18 cellular contexts compared by ENCODE assay signal in genomic region chr6:42295181-42295580, GRCh38.
A peak's percentile ranks its signal among the peaks of the same experiment; 100 is the strongest.
DNase-seq lines count a peak whose midpoint lies in the region; ATAC-seq lines count a peak whose summit lies in the region.
"Had no signal": no experiment of that assay in that cellular context is flagged by ENCODE, and none has a peak within 500 bp of the region (broad histone marks: within the 10 kb centered on the region; RNA-seq: fewer than 3 reads in every experiment).

No MANE protein-coding gene starts in this region.

- no peaks in the 10 kb centered on the region for H3K27me3 Mint-ChIP-seq in CD4-positive, CD25-positive, alpha-beta regulatory T cell
- no peaks in the 10 kb centered on the region for H3K27me3 Mint-ChIP-seq in activated T-helper 17 cell treated with anti-CD3 and anti-CD28 coated beads, Interleukin-2, amount 50 U/mL, for 72 hours
- H3K27me3 Mint-ChIP-seq: activated naive CD4-positive, alpha-beta T cell treated with anti-CD3 and anti-CD28 coated beads, Interleukin-2, amount 10 ng/mL, durations not matched to agents 7 days and 5 days; stimulated activated memory B cell treated with anti-CD40 and anti-IgM and Interleukin-4, amounts not matched to agents 10 μg/mL and 1 μg/mL and 100 μg/mL, for 72 hours had no signal

- H3K27me3 ChIP-seq in CD4-positive, CD25-positive, alpha-beta regulatory T cell (ENCODE audit: control insufficient read depth, insufficient read depth, low read length), result no peaks in the 10 kb centered on the region
- H3K27me3 ChIP-seq in muscle layer of duodenum (ENCODE audit: low read depth, low read length) (no peaks in the 10 kb centered on the region), SJCRH30 (no peaks in the 10 kb centered on the region)
- H3K27me3 ChIP-seq: colonic mucosa, neutrophil had no signal

- H3K36me3 Mint-ChIP-seq in CD4-positive, CD25-positive, alpha-beta regulatory T cell, result peaks cover 40% of the 10 kb centered on the region
- peaks cover 27% of the 10 kb centered on the region for H3K36me3 Mint-ChIP-seq in activated T-helper 17 cell treated with anti-CD3 and anti-CD28 coated beads, Interleukin-2, amount 50 U/mL, for 72 hours (ENCODE audit: low read depth)

- peak overlapping the region in 2 of 3 donors; percentile 13 to 15 for H3K27ac Mint-ChIP-seq in CD4-positive, CD25-positive, alpha-beta regulatory T cell
- peak overlapping the region; percentile 4 for H3K27ac Mint-ChIP-seq in activated T-helper 17 cell treated with anti-CD3 and anti-CD28 coated beads, Interleukin-2, amount 50 U/mL, for 72 hours
- H3K27ac Mint-ChIP-seq: activated naive CD4-positive, alpha-beta T cell treated with anti-CD3 and anti-CD28 coated beads, Interleukin-2, amount 10 ng/mL, durations not matched to agents 7 days and 5 days; stimulated activated memory B cell treated with anti-CD40 and anti-IgM and Interleukin-4, amounts not matched to agents 10 μg/mL and 1 μg/mL and 100 μg/mL, for 72 hours had no signal

- ATAC-seq in CD4-positive, CD25-positive, alpha-beta regulatory T cell (ENCODE audit: low read depth in 2 of 2), result no peak
- ATAC-seq in activated T-helper 17 cell treated with anti-CD3 and anti-CD28 coated beads, Interleukin-2, amount 50 U/mL, for 72 hours (replicated peaks), result no peak
- ATAC-seq: stimulated activated memory B cell treated with anti-CD40 and anti-IgM and Interleukin-4, amounts not matched to agents 10 μg/mL and 1 μg/mL and 100 μg/mL, for 72 hours had no signal

- H3K4me3 Mint-ChIP-seq in CD4-positive, CD25-positive, alpha-beta regulatory T cell, result no peak overlapping the region
- no peak overlapping the region for H3K4me3 Mint-ChIP-seq in activated T-helper 17 cell treated with anti-CD3 and anti-CD28 coated beads, Interleukin-2, amount 50 U/mL, for 72 hours
- H3K4me3 Mint-ChIP-seq: activated naive CD4-positive, alpha-beta T cell treated with anti-CD3 and anti-CD28 coated beads, Interleukin-2, amount 10 ng/mL, durations not matched to agents 7 days and 5 days; stimulated activated memory B cell treated with anti-CD40 and anti-IgM and Interleukin-4, amounts not matched to agents 10 μg/mL and 1 μg/mL and 100 μg/mL, for 72 hours had no signal

- H3K4me3 ChIP-seq in CD4-positive, CD25-positive, alpha-beta regulatory T cell (ENCODE audit: low read depth, low read length), result no peak overlapping the region
- H3K4me3 ChIP-seq in muscle layer of duodenum (ENCODE audit: low read depth in 1 of 2, low read length in 2 of 2) (no peak overlapping the region), SJCRH30 (no peak overlapping the region)
- H3K4me3 ChIP-seq: colonic mucosa, thoracic aorta had no signal

- no peak for DNase-seq in CD4-positive, CD25-positive, alpha-beta regulatory T cell
- DNase-seq in ELR (ENCODE audit: low read depth) (peak; percentile 35), NCI-H1105 (lab: John Stamatoyannopoulos, UW) (no peak), SJCRH30 (no peak), NCI-H1694 treated with DMSO at 0.1 percent for 48 hours (lab: John Stamatoyannopoulos, UW) (no peak)
- DNase-seq: activated CD4-positive, alpha-beta T cell treated with anti-CD3 and anti-CD28 coated beads for 4 hours; activated naive CD4-positive, alpha-beta T cell treated with anti-CD3 and anti-CD28 coated beads, Interleukin-2, amount 10 ng/mL, durations not matched to agents 7 days and 5 days; colonic mucosa; DMS79 treated with DMSO at 0.1 percent for 48 hours; left cardiac atrium; NCI-H1048; NCI-H2107; NCI-H510A treated with DMSO at 0.1 percent for 48 hours had no signal

- H3K4me1 ChIP-seq in CD4-positive, CD25-positive, alpha-beta regulatory T cell (ENCODE audit: control insufficient read depth, insufficient read depth, low read length, poor library complexity, severe bottlenecking), result peaks cover 28% of the 10 kb centered on the region
- H3K4me1 ChIP-seq in muscle layer of duodenum (ENCODE audit: control insufficient read depth in 1 of 2, insufficient read depth in 2 of 2, low read length in 2 of 2) (peaks cover 3 to 6% of the 10 kb centered on the region in 2 donors), SJCRH30 (no peaks in the 10 kb centered on the region)
- H3K4me1 ChIP-seq: colonic mucosa had no signal

- H3K27ac ChIP-seq in CD4-positive, CD25-positive, alpha-beta regulatory T cell (ENCODE audit: insufficient read depth, low read length, poor library complexity, severe bottlenecking), result no peak overlapping the region
- H3K27ac ChIP-seq in muscle layer of duodenum (ENCODE audit: low read length) (peak overlapping the region; percentile 8), SJCRH30 (no peak overlapping the region)
- H3K27ac ChIP-seq: colonic mucosa, neutrophil, thoracic aorta had no signal

- H3K36me3 ChIP-seq in CD4-positive, CD25-positive, alpha-beta regulatory T cell (ENCODE audit: control insufficient read depth, insufficient read depth, low read length), result peaks cover 20% of the 10 kb centered on the region
- H3K36me3 ChIP-seq in muscle layer of duodenum (ENCODE audit: control insufficient read depth in 1 of 2, insufficient read depth in 2 of 2, low read length in 2 of 2) (peaks cover 11 to 19% of the 10 kb centered on the region in 2 donors), SJCRH30 (no peaks in the 10 kb centered on the region)
- H3K36me3 ChIP-seq: colonic mucosa, thoracic aorta had no signal

- no peaks in the 10 kb centered on the region for H3K9me3 ChIP-seq in CD4-positive, CD25-positive, alpha-beta regulatory T cell (ENCODE audit: control insufficient read depth in 2 of 2, low read length in 2 of 2)
- H3K9me3 ChIP-seq in muscle layer of duodenum (ENCODE audit: control insufficient read depth in 1 of 2, low read length in 2 of 2), result no peaks in the 10 kb centered on the region
- H3K9me3 ChIP-seq in SJCRH30 (replicated peaks), result no peaks in the 10 kb centered on the region
- H3K9me3 ChIP-seq: colonic mucosa, neutrophil, thoracic aorta had no signal

- no peaks in the 10 kb centered on the region for H3K9me3 Mint-ChIP-seq in CD4-positive, CD25-positive, alpha-beta regulatory T cell
- H3K9me3 Mint-ChIP-seq in activated T-helper 17 cell treated with anti-CD3 and anti-CD28 coated beads, Interleukin-2, amount 50 U/mL, for 72 hours, result no peaks in the 10 kb centered on the region
- H3K9me3 Mint-ChIP-seq: stimulated activated memory B cell treated with anti-CD40 and anti-IgM and Interleukin-4, amounts not matched to agents 10 μg/mL and 1 μg/mL and 100 μg/mL, for 72 hours had no signal

- H3K4me1 Mint-ChIP-seq in CD4-positive, CD25-positive, alpha-beta regulatory T cell, result peaks cover 11 to 59% (median 39%) of the 10 kb centered on the region in 4 donors
- H3K4me1 Mint-ChIP-seq in activated T-helper 17 cell treated with anti-CD3 and anti-CD28 coated beads, Interleukin-2, amount 50 U/mL, for 72 hours, result peaks cover 23% of the 10 kb centered on the region
